ENCODE assay signal across 8 cellular contexts in the genomic region with DNA sequence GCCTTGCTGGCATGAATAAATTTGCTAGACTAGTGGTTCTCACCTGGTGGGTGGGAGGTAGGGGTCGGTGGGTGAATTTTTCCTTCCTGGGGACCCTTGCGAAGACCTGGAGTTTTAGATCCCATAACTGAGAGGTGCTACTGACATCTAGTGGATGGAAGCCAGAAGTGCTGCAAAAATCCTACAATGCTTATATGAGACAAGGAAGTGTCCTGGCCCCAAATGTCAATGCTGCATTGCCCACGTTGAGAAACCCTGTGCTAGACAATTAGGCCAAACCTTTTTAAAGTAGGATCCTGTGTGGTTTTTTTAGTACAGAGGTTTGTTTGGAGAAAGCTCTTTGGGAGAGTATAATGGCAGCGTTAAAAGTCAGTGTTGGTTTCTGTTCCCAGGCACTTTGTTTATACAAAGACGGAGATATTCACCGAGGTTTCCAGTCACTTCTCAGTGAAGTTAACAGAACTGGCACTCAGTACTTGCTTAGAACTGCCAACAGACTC. TPM values are rescaled to one million over a fixed set of nuclear protein-coding genes. Genes with fewer than 3 reads are reported as not detected.
DNase-seq lines count a peak whose midpoint lies in the region; ATAC-seq and TF ChIP-seq lines count a peak whose summit lies in the region.

No MANE protein-coding gene starts in this region.

- H3K4me1 ChIP-seq in lung (ENCODE audit: control insufficient read depth in 2 of 2, insufficient read depth in 2 of 2, low read length in 2 of 2), result peaks cover 0 to 5% of the 10 kb centered on the region in 2 donors
- peaks cover 24% of the 10 kb centered on the region for H3K4me1 ChIP-seq in suprapubic skin

- no peaks in the 10 kb centered on the region for H3K9me3 Mint-ChIP-seq in T-helper 1 cell treated with Interleukin-12 subunit alpha and Interleukin-12 subunit beta and Interleukin-4 antibody, amounts not matched to agents 30 μg/mL and 1 μg/mL, for 36 hours

- H3K4me1 Mint-ChIP-seq in T-helper 1 cell treated with Interleukin-12 subunit alpha and Interleukin-12 subunit beta and Interleukin-4 antibody, amounts not matched to agents 30 μg/mL and 1 μg/mL, for 36 hours (ENCODE audit: low read depth), result peaks cover 33% of the 10 kb centered on the region

- no peak for TF ChIP-seq EP300 in suprapubic skin (IDR thresholded peaks at IDR 0.05)

- H3K4me3 Mint-ChIP-seq in T-helper 1 cell treated with Interleukin-12 subunit alpha and Interleukin-12 subunit beta and Interleukin-4 antibody, amounts not matched to agents 30 μg/mL and 1 μg/mL, for 36 hours, result no peak overlapping the region

- DNase-seq in A172 (ENCODE audit: low spot score), result peak; percentile 17
- peak; percentile 6 for DNase-seq in GM06990 (ENCODE audit: extremely low read depth, insufficient read length)
- peak; percentile 75 for DNase-seq in NB4 (ENCODE audit: low read depth)
- DNase-seq in dermis microvascular lymphatic vessel endothelial cell (ENCODE audit: low read depth in 2 of 2), result peak; percentile 47 to 71
- DNase-seq in lung (ENCODE audit: low spot score), result peak; percentile 67
- DNase-seq in suprapubic skin (ENCODE audit: low spot score in 2 of 2), result peak in 1 of 2 donors; percentile 71

- 9 to 24% methylated on average over 6 of the region's 6 CpGs for WGBS in lung, 2 donors
- WGBS in suprapubic skin, result 8% methylated on average over 6 of the region's 6 CpGs

- H3K9me3 ChIP-seq in lung (ENCODE audit: control insufficient read depth in 2 of 2, insufficient read depth in 1 of 2, low read length in 1 of 2) (no peaks in the 10 kb centered on the region), suprapubic skin (no peaks in the 10 kb centered on the region)

- peaks cover 15% of the 10 kb centered on the region for H3K36me3 Mint-ChIP-seq in T-helper 1 cell treated with Interleukin-12 subunit alpha and Interleukin-12 subunit beta and Interleukin-4 antibody, amounts not matched to agents 30 μg/mL and 1 μg/mL, for 36 hours (ENCODE audit: low read depth)

- H3K4me3 ChIP-seq in GM06990 (replicated peaks; ENCODE audit: low read depth, low read length) (no peak overlapping the region), NB4 (ENCODE audit: low read depth, low read length) (no peak overlapping the region), lung (no peak overlapping the region), suprapubic skin (peak overlapping the region; percentile 25)

- TF ChIP-seq CTCF in GM06990 (IDR thresholded peaks at IDR 0.05; ENCODE audit: insufficient read depth, low read length, poor library complexity, severe bottlenecking), result peak; percentile 84
- TF ChIP-seq CTCF in NB4 (IDR thresholded peaks at IDR 0.05; ENCODE audit: low read depth, low read length), result peak; percentile 83
- peak; percentile 71 for TF ChIP-seq CTCF in lung (IDR thresholded peaks at IDR 0.05; ENCODE audit: control extremely low read depth, extremely low read depth)
- peak; percentile 59 to 73 for TF ChIP-seq CTCF in suprapubic skin (IDR thresholded peaks at IDR 0.05)

- H3K27me3 ChIP-seq in GM06990 (replicated peaks; ENCODE audit: control insufficient read depth, insufficient read depth, low read length) (no peaks in the 10 kb centered on the region), lung (ENCODE audit: control insufficient read depth, insufficient read depth) (no peaks in the 10 kb centered on the region), suprapubic skin (no peaks in the 10 kb centered on the region)

- no peak for TF ChIP-seq POLR2A in NB4 (IDR thresholded peaks at IDR 0.05; ENCODE audit: extremely low read depth, insufficient read length)
- TF ChIP-seq POLR2A in suprapubic skin (IDR thresholded peaks at IDR 0.05), result no peak

- peak overlapping the region; percentile 45 for H3K27ac Mint-ChIP-seq in T-helper 1 cell treated with Interleukin-12 subunit alpha and Interleukin-12 subunit beta and Interleukin-4 antibody, amounts not matched to agents 30 μg/mL and 1 μg/mL, for 36 hours

- H3K27me3 Mint-ChIP-seq in T-helper 1 cell treated with Interleukin-12 subunit alpha and Interleukin-12 subunit beta and Interleukin-4 antibody, amounts not matched to agents 30 μg/mL and 1 μg/mL, for 36 hours (ENCODE audit: low read depth), result no peaks in the 10 kb centered on the region

- ATAC-seq in HG02571 (IDR thresholded peaks at IDR 0.05; ENCODE audit: unreplicated experiment) (peak; percentile 62), lung (ENCODE audit: insufficient read depth, low FRiP score) (peak; percentile 76)

- H3K27ac ChIP-seq in lung (ENCODE audit: low read depth in 1 of 2, low read length in 1 of 2) (no peak overlapping the region), suprapubic skin (peak overlapping the region; percentile 28)

- H3K36me3 ChIP-seq in GM06990 (ENCODE audit: control insufficient read depth, insufficient read depth, low read length) (peaks cover 23% of the 10 kb centered on the region), lung (ENCODE audit: control insufficient read depth in 2 of 2, insufficient read depth in 2 of 2, low read length in 2 of 2) (peaks cover 22% of the 10 kb centered on the region in 2 donors), suprapubic skin (peaks cover 29% of the 10 kb centered on the region)

RNA-seq across cellular contexts. Expression of gene SERPINB8, which starts 9.6 kb away (rescaled TPM):
- total RNA-seq in A172 (2014; rRNA removed; shearing (Covaris generic)), result 3.3 and 10.9 TPM in 2 replicates
- total RNA-seq in dermis microvascular lymphatic vessel endothelial cell (3.2 and 6.7 TPM in 2 replicates), lung (10 to 100 TPM in 1 of 2 donors, 1 to 10 TPM in 1; 5.7 to 29.3 TPM), suprapubic skin (10 to 100 TPM; 47.3 to 64.2 (median 60.5) TPM)
- 10 to 100 TPM in 1 of 2 donors, 1 to 10 TPM in 1; 8.8 to 29.6 TPM for polyA plus RNA-seq in lung

RNA-seq across cellular contexts. Expression of gene HMSD, which starts 30.4 kb away (rescaled TPM):
- total RNA-seq in A172 (2014; rRNA removed; shearing (Covaris generic)), result 0.12 TPM in 1 of 2 replicates, not detected in the other
- total RNA-seq in dermis microvascular lymphatic vessel endothelial cell (not detected in 2 replicates), lung (1 to 10 TPM in 1 of 2 donors, under 1 TPM in 1; 0.17 to 2.3 TPM), suprapubic skin (not detected)
- polyA plus RNA-seq in lung, result under 1 TPM; 0.60 to 0.93 TPM
